ENCODE assay signal across 8 cellular contexts in genomic region chr6:150395388-150396009, GRCh38. TPM values are rescaled to one million over a fixed set of nuclear protein-coding genes. Genes with fewer than 3 reads are reported as not detected.
DNase-seq lines count a peak whose midpoint lies in the region; ATAC-seq, FAIRE-seq and TF ChIP-seq lines count a peak whose summit lies in the region.

No MANE protein-coding gene starts in this region.

- H2BK12ac ChIP-seq in neuronal stem cell (ENCODE audit: low read length) = no peak overlapping the region

- no peak overlapping the region for H2BK120ac ChIP-seq in neuronal stem cell (ENCODE audit: low read depth, low read length)

- no peak overlapping the region for H3K18ac ChIP-seq in neuronal stem cell (ENCODE audit: low read length)

- H3K79me1 ChIP-seq in neuronal stem cell (ENCODE audit: low read depth, low read length) = no peaks in the 10 kb centered on the region

- H3K9me3 ChIP-seq in DND-41 (ENCODE audit: insufficient read depth, low read length, severe bottlenecking) (no peaks in the 10 kb centered on the region), neuronal stem cell (replicated peaks in 1 of 2; ENCODE audit: control insufficient read depth in 2 of 2, insufficient read depth in 1 of 2, low read depth in 1 of 2, low read length in 2 of 2) (no peaks in the 10 kb centered on the region)

- H3K27me3 ChIP-seq in DND-41 (ENCODE audit: insufficient read depth, low read length, poor library complexity) (peaks cover 18% of the 10 kb centered on the region), neuronal stem cell (ENCODE audit: control insufficient read depth in 3 of 3, insufficient read depth in 3 of 3, low read depth in 1 of 3, low read length in 3 of 3) (peaks cover 0 to 6% (median 0%) of the 10 kb centered on the region in 3 experiments)

- H2AK5ac ChIP-seq in neuronal stem cell (ENCODE audit: low read depth, low read length) = no peak overlapping the region

- no peak overlapping the region for H2BK5ac ChIP-seq in neuronal stem cell (ENCODE audit: low read length)

- H3K9ac ChIP-seq in DND-41 (ENCODE audit: low read depth, low read length) (no peak overlapping the region), neuronal stem cell (ENCODE audit: low read depth, low read length, poor library complexity) (no peak overlapping the region)

- H4K8ac ChIP-seq in neuronal stem cell (ENCODE audit: low read depth, low read length) = no peak overlapping the region

- no peaks in the 10 kb centered on the region for H3K79me2 ChIP-seq in DND-41 (ENCODE audit: insufficient read depth, low read length)

- H3K4ac ChIP-seq in neuronal stem cell (ENCODE audit: low read length) = no peak overlapping the region

- no peaks in the 10 kb centered on the region for H3K4me1 ChIP-seq in DND-41 (ENCODE audit: insufficient read depth, low read length)
- no peaks in the 10 kb centered on the region for H3K4me1 ChIP-seq in neuronal stem cell (ENCODE audit: control insufficient read depth in 2 of 2, insufficient read depth in 1 of 2, low read depth in 1 of 2, low read length in 2 of 2)

- H3K36me3 ChIP-seq in DND-41 (ENCODE audit: insufficient read depth, low read length) (no peaks in the 10 kb centered on the region), neuronal stem cell (replicated peaks in 1 of 2; ENCODE audit: control insufficient read depth in 2 of 2, insufficient read depth in 2 of 2, low read length in 2 of 2) (no peaks in the 10 kb centered on the region)

- H3K4me2 ChIP-seq in DND-41 (ENCODE audit: insufficient read depth, low read length) = no peak overlapping the region
- H3K4me2 ChIP-seq in neuronal stem cell (ENCODE audit: insufficient read depth, low read length, poor library complexity, severe bottlenecking) = no peak overlapping the region

- no peaks in the 10 kb centered on the region for H4K20me1 ChIP-seq in DND-41 (ENCODE audit: insufficient read depth, low read length)

- no peak overlapping the region for H2BK15ac ChIP-seq in neuronal stem cell (ENCODE audit: low read length)

- intact Hi-C loops in posterior vena cava (cut with DNase I) = loop anchor here (10.0 kb wide), 1 partner anchor 311 kb away; no protein-coding TSS in a partner anchor

- peak; percentile 78 for TF ChIP-seq CTCF in DND-41 (IDR thresholded peaks at IDR 0.05; ENCODE audit: borderline replicate concordance, extremely low read depth, low read length, poor library complexity, severe bottlenecking)
- TF ChIP-seq CTCF in fibroblast of the aortic adventitia (IDR thresholded peaks at IDR 0.05; ENCODE audit: insufficient read depth, low read length) = peak; percentile 78

- TF ChIP-seq POLR2A in H54 (IDR thresholded peaks at IDR 0.05; ENCODE audit: low read depth, low read length) = no peak

- no CpG with 5 or more reads among the region's 12 CpGs for WGBS in neuronal stem cell (ENCODE audit: extremely low coverage in 2 of 2, insufficient read length in 2 of 2, insufficient replicate concordance in 1 of 2), 2 donors

- H3K14ac ChIP-seq in neuronal stem cell (ENCODE audit: low read length) = no peak overlapping the region

- H2AFZ ChIP-seq in DND-41 (ENCODE audit: low read depth, low read length) (no peak overlapping the region), neuronal stem cell (ENCODE audit: low read length) (no peak overlapping the region)

- H3K27ac ChIP-seq in DND-41 (ENCODE audit: low read length) (no peak overlapping the region), neuronal stem cell (replicated peaks; ENCODE audit: low read length) (no peak overlapping the region)

- FAIRE-seq in H54 (lab: Jason Lieb, UNC) = no peak

- H3K4me3 ChIP-seq in DND-41 (ENCODE audit: low read depth in 1 of 2, low read length in 2 of 2) (no peak overlapping the region), fibroblast of the aortic adventitia (ENCODE audit: low read depth, low read length) (no peak overlapping the region), neuronal stem cell (ENCODE audit: low read length in 2 of 2) (no peak overlapping the region)

- no peak overlapping the region for H3K23ac ChIP-seq in neuronal stem cell (ENCODE audit: low read depth, low read length, poor library complexity)

- no peak overlapping the region for H4K91ac ChIP-seq in neuronal stem cell (ENCODE audit: low read depth, low read length, poor library complexity)

- DNase-seq in DND-41 = peak; percentile 42
- DNase-seq in H54 (ENCODE audit: insufficient read length, low spot score) = peak; percentile 17
- peak; percentile 34 for DNase-seq in NCI-H2196 (lab: John Stamatoyannopoulos, UW; ENCODE audit: unreplicated experiment)
- peak; percentile 17 to 44 for DNase-seq in activated CD4-positive, alpha-beta T cell treated with anti-CD3 and anti-CD28 coated beads, Interleukin-2, amount 50 U/mL, for 48 hours
- DNase-seq in fibroblast of the aortic adventitia (ENCODE audit: low read depth) = peak; percentile 65
- DNase-seq in neuronal stem cell (ENCODE audit: low spot score) = peak; percentile 48
- DNase-seq in posterior vena cava (ENCODE audit: low spot score) = no peak

- ATAC-seq in DND-41 (ENCODE audit: insufficient read depth, low read depth) (peak; percentile 91), HG03108 (IDR thresholded peaks at IDR 0.05; ENCODE audit: unreplicated experiment) (no peak)

RNA-seq across cellular contexts. Expression of gene IYD, which starts 26.7 kb away (rescaled TPM):
- total RNA-seq in fibroblast of the aortic adventitia (ENCODE audit: low replicate concordance) (under 0.01 TPM in 1 of 2 replicates, not detected in the other), posterior vena cava (not detected)
- not detected for polyA plus RNA-seq in neuronal stem cell (2013, experiment 1 of 2)
- polyA plus RNA-seq in neuronal stem cell (2013, experiment 2 of 2) = not detected
